ENCODE assay signal across 23 cellular contexts in genomic region chr11:46849631-46850030, GRCh38.
"Had no signal": no experiment of that assay in that cellular context is flagged by ENCODE, and none has a peak within 500 bp of the region (broad histone marks: within the 10 kb centered on the region; RNA-seq: fewer than 3 reads in every experiment).

No MANE protein-coding gene starts in this region.

- H3K36me3 Mint-ChIP-seq: immature natural killer cell, natural killer cell had no signal

- H3K9me3 ChIP-seq: colonic mucosa, esophagus muscularis mucosa, gastroesophageal sphincter, heart left ventricle, lower lobe of right lung had no signal

- H3K27me3 ChIP-seq: colonic mucosa, esophagus muscularis mucosa, foreskin keratinocyte, gastroesophageal sphincter, heart left ventricle, hepatocyte had no signal

- ATAC-seq: foreskin keratinocyte; gastroesophageal sphincter; heart left ventricle; left colon; left lobe of liver; left ventricle myocardium superior; lower lobe of right lung; naive thymus-derived CD4-positive, alpha-beta T cell; natural killer cell had no signal

- H3K27ac ChIP-seq: colonic mucosa, esophagus muscularis mucosa, foreskin keratinocyte, gastroesophageal sphincter, heart left ventricle, hepatocyte, lower lobe of right lung had no signal

- H3K4me3 ChIP-seq: colonic mucosa, esophagus muscularis mucosa, gastroesophageal sphincter, heart left ventricle, hepatocyte, lower lobe of right lung had no signal

- H3K27me3 Mint-ChIP-seq: dendritic cell treated with granulocyte-macrophage colony-stimulating factor and Interleukin-4, amounts not matched to agents 40 ng/mL and 50 ng/mL, for 4 days; naive thymus-derived CD4-positive, alpha-beta T cell had no signal

- H3K4me3 Mint-ChIP-seq: dendritic cell treated with granulocyte-macrophage colony-stimulating factor and Interleukin-4, amounts not matched to agents 40 ng/mL and 50 ng/mL, for 4 days; immature natural killer cell; naive thymus-derived CD4-positive, alpha-beta T cell; natural killer cell had no signal

- H3K4me2 ChIP-seq: hepatocyte had no signal

- H3K27ac Mint-ChIP-seq: dendritic cell treated with granulocyte-macrophage colony-stimulating factor and Interleukin-4, amounts not matched to agents 40 ng/mL and 50 ng/mL, for 4 days; immature natural killer cell; natural killer cell had no signal

- DNase-seq: colonic mucosa; cortex of kidney; effector CD4-positive, alpha-beta T cell; effector memory CD4-positive, alpha-beta T cell; foreskin keratinocyte; heart left ventricle; hypothalamus; immature natural killer cell; islet precursor cell; kidney; kidney glomerular epithelial cell; left colon; left ventricle myocardium superior; lower lobe of right lung; mesenchymal stem cell; midbrain; naive thymus-derived CD4-positive, alpha-beta T cell; natural killer cell had no signal

- H3K36me3 ChIP-seq: colonic mucosa, esophagus muscularis mucosa, gastroesophageal sphincter, heart left ventricle, lower lobe of right lung had no signal

- H3K9me3 Mint-ChIP-seq: dendritic cell treated with granulocyte-macrophage colony-stimulating factor and Interleukin-4, amounts not matched to agents 40 ng/mL and 50 ng/mL, for 4 days; immature natural killer cell; natural killer cell had no signal
